15 cellular contexts compared by ENCODE assay signal in genomic region chr6:95078457-95078856, GRCh38.
DNase-seq lines count a peak whose midpoint lies in the region; ATAC-seq and TF ChIP-seq lines count a peak whose summit lies in the region.
"Had no signal": no experiment of that assay in that cellular context is flagged by ENCODE, and none has a peak within 500 bp of the region (broad histone marks: within the 10 kb centered on the region; RNA-seq: fewer than 3 reads in every experiment).

No MANE protein-coding gene starts in this region.

- no peak for ATAC-seq in gastroesophageal sphincter
- ATAC-seq in GM21515 (IDR thresholded peaks at IDR 0.05; ENCODE audit: unreplicated experiment): no peak

- intact Hi-C loops in A673 (cut with micrococcal nuclease; ENCODE audit: unreplicated experiment): no loop called here

- no TSS peak for BruUV-seq in A673 (replicated peaks; lab: Mats Ljungman, UMichigan)

- H3K36me3 Mint-ChIP-seq in endodermal cell (ENCODE audit: low read depth): no peaks in the 10 kb centered on the region
- H3K36me3 Mint-ChIP-seq: CD4-positive, CD25-positive, alpha-beta regulatory T cell had no signal

- H3K4me1 Mint-ChIP-seq in endodermal cell: no peaks in the 10 kb centered on the region
- H3K4me1 Mint-ChIP-seq: CD4-positive, CD25-positive, alpha-beta regulatory T cell had no signal

- no peak overlapping the region for H2AFZ ChIP-seq in MM.1S (ENCODE audit: low read length)
- H2AFZ ChIP-seq: GM23248 had no signal

- CTCF ChIA-PET in A673 (lab: Charles Lee): no interaction called here

- no peaks in the 10 kb centered on the region for H3K9me2 ChIP-seq in MM.1S (replicated peaks; ENCODE audit: insufficient read depth, low read length)

- H3K27ac ChIP-seq in 22Rv1 (no peak overlapping the region), A673 (ENCODE audit: low read depth, low read length, poor library complexity, severe bottlenecking) (no peak overlapping the region), endodermal cell (ENCODE audit: low read depth, low read length) (no peak overlapping the region), gastroesophageal sphincter (no peak overlapping the region), MM.1S (ENCODE audit: low read length) (no peak overlapping the region)
- H3K27ac ChIP-seq: BLaER1, GM23248 had no signal

- H3K4me3 ChIP-seq in A673 (ENCODE audit: low read depth, low read length, poor library complexity, severe bottlenecking) (no peak overlapping the region), endodermal cell (ENCODE audit: low read length) (no peak overlapping the region), gastroesophageal sphincter (no peak overlapping the region), MM.1S (ENCODE audit: low read length) (no peak overlapping the region)
- H3K4me3 ChIP-seq: BLaER1, GM23248 had no signal

- no peaks in the 10 kb centered on the region for H3K4me1 ChIP-seq in A673 (ENCODE audit: insufficient read depth, low read length, poor library complexity, severe bottlenecking)
- no peaks in the 10 kb centered on the region for H3K4me1 ChIP-seq in endodermal cell (ENCODE audit: control insufficient read depth, insufficient read depth, low read length)
- no peaks in the 10 kb centered on the region for H3K4me1 ChIP-seq in gastroesophageal sphincter
- H3K4me1 ChIP-seq in MM.1S (ENCODE audit: low read length): no peaks in the 10 kb centered on the region
- H3K4me1 ChIP-seq: BLaER1 had no signal

- TF ChIP-seq CTCF in 22Rv1 (IDR thresholded peaks at IDR 0.05) (peak; percentile 40), A673 (conservative IDR thresholded peaks at IDR 0.05; ENCODE audit: low read depth, low read length) (0 out of 2 replicates have a peak, but pooled peaks have one; percentile 15), LNCAP (IDR thresholded peaks at IDR 0.05) (peak; percentile 38), endodermal cell (conservative IDR thresholded peaks at IDR 0.05) (peak; percentile 61), gastroesophageal sphincter (IDR thresholded peaks at IDR 0.05) (no peak), MM.1S (IDR thresholded peaks at IDR 0.05; ENCODE audit: low read length) (no peak)

- WGBS in endodermal cell (ENCODE audit: insufficient coverage in 1 of 2, insufficient read length in 1 of 2), 2 experiments: 75% methylated on average over 1 of the region's 1 CpG; no CpG with 5 or more reads in 1 of the 2 experiments
- 61 to 70% methylated on average over 1 of the region's 1 CpG for WGBS in gastroesophageal sphincter (ENCODE audit: low coverage in 1 of 2), 2 donors

- H3K27me3 Mint-ChIP-seq in endodermal cell (ENCODE audit: insufficient read depth): no peaks in the 10 kb centered on the region
- H3K27me3 Mint-ChIP-seq: CD4-positive, CD25-positive, alpha-beta regulatory T cell had no signal

- H3K79me2 ChIP-seq in MM.1S (ENCODE audit: low read length): no peaks in the 10 kb centered on the region

- no peak for TF ChIP-seq EP300 in gastroesophageal sphincter (IDR thresholded peaks at IDR 0.05)

- H3K9me3 ChIP-seq in A673 (ENCODE audit: low read depth, low read length, poor library complexity, severe bottlenecking): no peaks in the 10 kb centered on the region
- no peaks in the 10 kb centered on the region for H3K9me3 ChIP-seq in endodermal cell (ENCODE audit: control insufficient read depth, low read length)
- no peaks in the 10 kb centered on the region for H3K9me3 ChIP-seq in gastroesophageal sphincter
- H3K9me3 ChIP-seq in MM.1S (replicated peaks; ENCODE audit: insufficient read depth, low read length): no peaks in the 10 kb centered on the region
- H3K9me3 ChIP-seq: BLaER1 had no signal

- POLR2A ChIA-PET in A673 (lab: Charles Lee; ENCODE audit: low non-redundant PET): interaction anchor here (0.6 kb wide), 1 partner anchor 1331 kb away, joined by 5 read pairs; no protein-coding TSS in a partner anchor

- DNase-seq in A673 (ENCODE audit: low spot score) (no peak), endodermal cell (no peak), MM.1S (no peak), DMS79 (lab: John Stamatoyannopoulos, UW) (no peak)
- DNase-seq: AML-193; Calu3; CD4-positive, CD25-positive, alpha-beta regulatory T cell; DMS153; GM23248; H7 had no signal

- H3K36me3 ChIP-seq in A673 (ENCODE audit: insufficient read depth, low read length, poor library complexity, severe bottlenecking) (no peaks in the 10 kb centered on the region), endodermal cell (ENCODE audit: control insufficient read depth, insufficient read depth, low read length) (no peaks in the 10 kb centered on the region), gastroesophageal sphincter (no peaks in the 10 kb centered on the region), MM.1S (replicated peaks; ENCODE audit: insufficient read depth, low read length) (no peaks in the 10 kb centered on the region)
- H3K36me3 ChIP-seq: BLaER1 had no signal

- H3K9ac ChIP-seq in endodermal cell (ENCODE audit: extremely low read depth, low read length, poor library complexity, severe bottlenecking) (no peak overlapping the region), MM.1S (ENCODE audit: low read length) (no peak overlapping the region)
- H3K9ac ChIP-seq: BLaER1, GM23248 had no signal

- H3K4me3 Mint-ChIP-seq in endodermal cell: no peak overlapping the region
- H3K4me3 Mint-ChIP-seq: CD4-positive, CD25-positive, alpha-beta regulatory T cell had no signal

- H4K20me1 ChIP-seq in MM.1S (ENCODE audit: insufficient read depth, low read length): no peaks in the 10 kb centered on the region
- H4K20me1 ChIP-seq: BLaER1 had no signal

- H3F3A ChIP-seq in MM.1S (ENCODE audit: insufficient read depth, low read length): no peaks in the 10 kb centered on the region

- no peaks in the 10 kb centered on the region for H3K9me3 Mint-ChIP-seq in endodermal cell

- no peak overlapping the region for H3K27ac Mint-ChIP-seq in endodermal cell
- H3K27ac Mint-ChIP-seq: CD4-positive, CD25-positive, alpha-beta regulatory T cell had no signal

- H3K27me3 ChIP-seq in A673 (replicated peaks; ENCODE audit: insufficient read depth, low read depth, low read length, poor library complexity) (no peaks in the 10 kb centered on the region), endodermal cell (ENCODE audit: control insufficient read depth, insufficient read depth, low read length, poor library complexity, severe bottlenecking) (no peaks in the 10 kb centered on the region), gastroesophageal sphincter (no peaks in the 10 kb centered on the region), MM.1S (replicated peaks; ENCODE audit: insufficient read depth, low read length) (no peaks in the 10 kb centered on the region)
- H3K27me3 ChIP-seq: BLaER1 had no signal

- TF ChIP-seq POLR2A in gastroesophageal sphincter (IDR thresholded peaks at IDR 0.05): no peak

- no peak overlapping the region for H3K4me2 ChIP-seq in MM.1S (ENCODE audit: low read depth, low read length)
- H3K4me2 ChIP-seq: BLaER1 had no signal

Comparison
In these comparisons a context has a peak if more than half of its experiments do, and no peak if none do; other contexts are left out.
1. CTCF ChIP-seq: peak in 22Rv1 (single experiment), A673 (single experiment), LNCAP (single experiment) and endodermal cell (single experiment); none in gastroesophageal sphincter (0 of 4) and MM.1S (single experiment).